24 cellular contexts compared by ENCODE assay signal in the genomic region with DNA sequence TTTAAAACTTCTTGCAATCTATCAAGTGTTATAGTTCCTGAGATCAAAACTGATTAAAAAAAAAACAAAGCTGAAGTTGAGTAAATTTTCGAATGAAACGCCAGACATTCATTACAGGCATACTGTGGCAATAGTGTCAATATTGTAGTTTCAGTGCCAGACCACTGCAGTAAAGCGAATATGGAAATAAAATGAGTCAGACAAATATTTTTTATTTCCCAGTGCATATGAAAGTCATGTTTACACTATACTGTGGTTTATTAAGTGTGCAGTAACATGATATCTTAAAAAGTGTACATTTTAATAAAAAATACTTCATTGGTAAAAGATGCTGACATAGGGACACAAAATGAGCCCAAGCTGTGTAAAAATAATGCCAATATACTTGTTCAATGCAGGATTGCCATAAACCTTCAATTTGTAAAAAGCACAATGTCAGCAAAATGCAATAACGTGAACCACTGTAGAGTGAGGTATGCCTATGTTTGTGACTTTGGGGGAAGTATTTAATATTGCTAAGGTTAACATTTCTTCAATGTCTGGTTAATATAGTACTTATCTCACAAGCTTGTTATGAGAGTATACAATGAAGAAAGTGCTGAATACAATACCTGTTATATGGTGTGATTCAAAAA.
"Had no signal": no experiment of that assay in that cellular context is flagged by ENCODE, and none has a peak within 500 bp of the region (broad histone marks: within the 10 kb centered on the region; RNA-seq: fewer than 3 reads in every experiment).

No MANE protein-coding gene starts in this region.

- FAIRE-seq: HTR-8/SVneo had no signal

- H3K9ac ChIP-seq: KMS-11 had no signal

- H3K27me3 ChIP-seq: Peyer's patch, SJSA1 had no signal

- H3K27ac ChIP-seq: HL-60, KMS-11, PC-9, Peyer's patch, SJSA1, SK-N-MC had no signal

- ATAC-seq: Right ventricle myocardium inferior, T-cell had no signal

- H2AFZ ChIP-seq: PC-9 had no signal

- H3K4me3 ChIP-seq: PC-9, Peyer's patch, SJSA1, SK-N-MC had no signal

- H3K36me3 ChIP-seq: Peyer's patch, SJSA1 had no signal

- DNase-seq: Kasumi-1, MM.1S, NCI-H1092 treated with DMSO at 0.1 percent for 48 hours, NCI-H1436, NCI-H187, NCI-H2029, NCI-H2081 treated with DMSO at 0.1 percent for 48 hours, NCI-H2171, NCI-H226, NCI-H446, NCI-H510A, NCI-H524 treated with DMSO at 0.1 percent for 48 hours, NCI-H774, PC-9, Peyer's patch, SIG-M5, SW 1271, T-cell had no signal

- H3K4me2 ChIP-seq: KMS-11, PC-9 had no signal

- H3K4me1 ChIP-seq: Peyer's patch, SJSA1 had no signal

- H3K9me3 ChIP-seq: Peyer's patch, SJSA1 had no signal
